Comparison of ENCODE assay signal across 8 cellular contexts in genomic region chr11:73236879-73237278, GRCh38. TPM values are rescaled to one million over a fixed set of nuclear protein-coding genes. Genes with fewer than 3 reads are reported as not detected.
DNase-seq lines count a peak whose midpoint lies in the region; ATAC-seq, FAIRE-seq and TF ChIP-seq lines count a peak whose summit lies in the region.

No MANE protein-coding gene starts in this region.

- peaks cover 7% of the 10 kb centered on the region for H3K4me1 ChIP-seq in SJCRH30

- FAIRE-seq in GM12892 (lab: Jason Lieb, UNC) = peak; percentile 80

- ATAC-seq in natural killer cell (peak in 2 of 3 donors; percentile 46 to 62), HG02623 (IDR thresholded peaks at IDR 0.05; ENCODE audit: unreplicated experiment) (no peak), GM19467 (IDR thresholded peaks at IDR 0.05; ENCODE audit: unreplicated experiment) (no peak)

- no peak overlapping the region for H3K27ac ChIP-seq in SJCRH30

- no peaks in the 10 kb centered on the region for H3K4me1 Mint-ChIP-seq in natural killer cell

- intact Hi-C loops in natural killer cell (cut with micrococcal nuclease) = no loop called here

- no peaks in the 10 kb centered on the region for H3K36me3 Mint-ChIP-seq in natural killer cell

- H3K27me3 Mint-ChIP-seq in natural killer cell (ENCODE audit: low read depth in 2 of 2) = peaks cover 0 to 3% of the 10 kb centered on the region in 2 donors

- H3K9me3 ChIP-seq in SJCRH30 (replicated peaks) = no peaks in the 10 kb centered on the region

- no peak overlapping the region for H3K27ac Mint-ChIP-seq in natural killer cell

- TF ChIP-seq POLR2A in GM12892 (IDR thresholded peaks at IDR 0.05; ENCODE audit: low read depth, low read length) = no peak

- no peak overlapping the region for H3K4me3 Mint-ChIP-seq in natural killer cell

- no peaks in the 10 kb centered on the region for H3K9me3 Mint-ChIP-seq in natural killer cell

- TF ChIP-seq CTCF in AG10803 (conservative IDR thresholded peaks at IDR 0.05; ENCODE audit: low read length) (peak; percentile 54), natural killer cell (IDR thresholded peaks at IDR 0.05) (peak; percentile 21)

- DNase-seq in AG10803 (ENCODE audit: low read depth) (no peak), GM12892 (ENCODE audit: insufficient read length) (peak; percentile 52), SJCRH30 (peak; percentile 42 to 69), epidermal melanocyte (ENCODE audit: insufficient read length, low spot score) (peak; percentile 14), natural killer cell (no peak), DMS79 (lab: John Stamatoyannopoulos, UW) (no peak)

- no peaks in the 10 kb centered on the region for H3K27me3 ChIP-seq in SJCRH30

- H3K4me3 ChIP-seq in AG10803 (ENCODE audit: low read length) = no peak overlapping the region
- no peak overlapping the region for H3K4me3 ChIP-seq in SJCRH30

- no peaks in the 10 kb centered on the region for H3K36me3 ChIP-seq in SJCRH30

RNA-seq across cellular contexts. Expression of gene P2RY2, which starts 18.8 kb away (rescaled TPM):
- not detected for polyA plus RNA-seq in GM12892 (2012; ENCODE audit: missing spikeins)
- not detected in 2 replicates for total RNA-seq in SJCRH30 (2014; rRNA removed; shearing (Covaris generic))
- total RNA-seq in natural killer cell = 1 to 10 TPM in 1 of 3 donors, under 1 TPM in 2; 0.27 to 1.0 (median 0.90) TPM

RNA-seq across cellular contexts. Expression of gene P2RY6, which starts 35.3 kb away (rescaled TPM):
- polyA plus RNA-seq in GM12892 (2012; ENCODE audit: missing spikeins) = 0.13 TPM
- 0.08 TPM in 1 of 2 replicates, not detected in the other for total RNA-seq in SJCRH30 (2014; rRNA removed; shearing (Covaris generic))
- total RNA-seq in natural killer cell = under 1 TPM in 2 of 3 donors, not detected in 1; 0.24 to 0.40 TPM

Comparison
In these comparisons a context has a peak if more than half of its experiments do, and no peak if none do; other contexts are left out.
1. DNase-seq: peak in GM12892 (single experiment), SJCRH30 (2 of 2) and epidermal melanocyte (single experiment); none in AG10803 (single experiment), natural killer cell (single experiment) and DMS79 (single experiment).
2. ATAC-seq: peak in natural killer cell (2 of 3); none in HG02623 (single experiment) and GM19467 (single experiment).